Comparison of ENCODE assay signal across 1 cellular context in the genomic region with DNA sequence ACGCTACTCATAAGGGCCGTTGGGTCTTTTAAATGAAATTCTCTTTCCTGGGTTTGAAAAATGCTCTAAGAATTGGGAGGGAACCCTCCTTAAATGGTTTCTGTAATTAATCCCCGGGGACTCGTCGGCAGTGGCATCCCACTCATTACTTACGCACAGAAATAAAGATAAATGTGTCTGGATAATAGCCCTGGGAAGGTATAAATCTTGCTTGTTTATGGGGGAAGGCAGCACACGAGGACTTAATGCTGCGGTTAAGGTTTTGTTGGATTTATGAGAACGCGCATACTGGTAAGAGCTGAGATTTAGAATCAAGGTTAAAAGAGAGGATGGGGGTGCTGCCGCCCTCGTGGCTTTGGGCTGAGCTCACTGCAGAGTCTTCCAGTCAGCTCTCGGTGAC.
TF ChIP-seq lines count a peak whose summit lies in the region.

No MANE protein-coding gene starts in this region.

TF ChIP-seq in HEK293, 187 proteins besides CTCF, POLR2A, EP300 and RAD21 (continued from another document and continues in another):
- TF ChIP-seq, protein P1, sequence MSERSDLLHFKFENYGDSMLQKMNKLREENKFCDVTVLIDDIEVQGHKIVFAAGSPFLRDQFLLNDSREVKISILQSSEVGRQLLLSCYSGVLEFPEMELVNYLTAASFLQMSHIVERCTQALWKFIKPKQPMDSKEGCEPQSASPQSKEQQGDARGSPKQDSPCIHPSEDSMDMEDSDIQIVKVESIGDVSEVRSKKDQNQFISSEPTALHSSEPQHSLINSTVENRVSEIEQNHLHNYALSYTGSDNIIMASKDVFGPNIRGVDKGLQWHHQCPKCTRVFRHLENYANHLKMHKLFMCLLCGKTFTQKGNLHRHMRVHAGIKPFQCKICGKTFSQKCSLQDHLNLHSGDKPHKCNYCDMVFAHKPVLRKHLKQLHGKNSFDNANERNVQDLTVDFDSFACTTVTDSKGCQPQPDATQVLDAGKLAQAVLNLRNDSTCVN (tag by site-specific recombination; optimal IDR thresholded peaks at IDR 0.05), result no peak
- TF ChIP-seq ZNF423 (tag by site-specific recombination; IDR thresholded peaks at IDR 0.05) (peak; percentile 76; the same call in 1 of the 2 replicates), KLF8 (tag by site-specific recombination; IDR thresholded peaks at IDR 0.05) (peak; percentile 50; the same call in 1 of the 2 replicates), ZFP69B (tag by site-specific recombination; IDR thresholded peaks at IDR 0.05) (0 out of 2 replicates have a peak, but pooled peaks have one; percentile 25), ZNF624 (tag by site-specific recombination; IDR thresholded peaks at IDR 0.05) (no peak), ZBTB8A (tag by site-specific recombination; IDR thresholded peaks at IDR 0.05) (peak; percentile 59), ZNF24 (tag by site-specific recombination; IDR thresholded peaks at IDR 0.05) (peak; percentile 60; the same call in 1 of the 2 replicates), GFI1B (tag by site-specific recombination; IDR thresholded peaks at IDR 0.05) (peak; percentile 95), ZNF354C (tag by site-specific recombination; IDR thresholded peaks at IDR 0.05; ENCODE audit: borderline replicate concordance, low read depth) (no peak), ZNF830 (tag by site-specific recombination; IDR thresholded peaks at IDR 0.05; ENCODE audit: low read depth) (no peak), GLI2 (tag by site-specific recombination; IDR thresholded peaks at IDR 0.05; ENCODE audit: borderline replicate concordance, low read depth) (peak; percentile 79), ZIC2 (tag by site-specific recombination; IDR thresholded peaks at IDR 0.05) (no peak), ZSCAN30 (tag by site-specific recombination; IDR thresholded peaks at IDR 0.05) (no peak), ZSCAN23 (tag by site-specific recombination; IDR thresholded peaks at IDR 0.05) (no peak; the same call in none of the 2 replicates), ZBTB1 (tag by site-specific recombination; IDR thresholded peaks at IDR 0.05) (peak; percentile 87), SETDB1 (IDR thresholded peaks at IDR 0.05; ENCODE audit: insufficient read length, low read length) (no peak), ZNF10 (tag by site-specific recombination; IDR thresholded peaks at IDR 0.05) (0 out of 2 replicates have a peak, but pooled peaks have one; percentile 53), ZBTB21 (tag by site-specific recombination; IDR thresholded peaks at IDR 0.05) (peak; percentile 24; the same call in 1 of the 2 replicates), ZNF658 (tag by site-specific recombination; IDR thresholded peaks at IDR 0.05) (no peak), ZNF544 (tag by site-specific recombination; IDR thresholded peaks at IDR 0.05) (no peak), ZNF366 (tag by site-specific recombination; conservative IDR thresholded peaks at IDR 0.05) (no peak), ZNF776 (tag by site-specific recombination; IDR thresholded peaks at IDR 0.05; ENCODE audit: borderline replicate concordance) (no peak), ZNF112 (tag by site-specific recombination; IDR thresholded peaks at IDR 0.05) (no peak), ZNF561 (tag by site-specific recombination; IDR thresholded peaks at IDR 0.05; ENCODE audit: borderline replicate concordance) (peak; percentile 82), ZNF155 (tag by site-specific recombination; IDR thresholded peaks at IDR 0.05) (no peak), ZNF777 (tag by site-specific recombination; IDR thresholded peaks at IDR 0.05; ENCODE audit: borderline replicate concordance) (no peak), ZNF302 (tag by site-specific recombination; IDR thresholded peaks at IDR 0.05; ENCODE audit: low read depth) (no peak), ZNF266 (tag by site-specific recombination; IDR thresholded peaks at IDR 0.05; ENCODE audit: low read depth) (no peak), ZBTB20 (tag by site-specific recombination; IDR thresholded peaks at IDR 0.05) (peak; percentile 68; the same call in 1 of the 2 replicates), ZXDB (tag by site-specific recombination; IDR thresholded peaks at IDR 0.05) (no peak), ZNF571 (tag by site-specific recombination; IDR thresholded peaks at IDR 0.05) (no peak), TRIM28 (IDR thresholded peaks at IDR 0.05; ENCODE audit: borderline replicate concordance, low read length) (no peak), ZNF600 (tag by site-specific recombination; IDR thresholded peaks at IDR 0.05) (no peak), ZNF391 (tag by site-specific recombination; IDR thresholded peaks at IDR 0.05; ENCODE audit: borderline replicate concordance, low read depth) (peak; percentile 59; the same call in 1 of the 2 replicates), IKZF3 (tag by site-specific recombination; IDR thresholded peaks at IDR 0.05) (no peak), ZNF629 (tag by site-specific recombination; IDR thresholded peaks at IDR 0.05) (peak; percentile 91), SP7 (tag by site-specific recombination; IDR thresholded peaks at IDR 0.05) (peak; percentile 96)
- TF ChIP-seq, protein P2, sequence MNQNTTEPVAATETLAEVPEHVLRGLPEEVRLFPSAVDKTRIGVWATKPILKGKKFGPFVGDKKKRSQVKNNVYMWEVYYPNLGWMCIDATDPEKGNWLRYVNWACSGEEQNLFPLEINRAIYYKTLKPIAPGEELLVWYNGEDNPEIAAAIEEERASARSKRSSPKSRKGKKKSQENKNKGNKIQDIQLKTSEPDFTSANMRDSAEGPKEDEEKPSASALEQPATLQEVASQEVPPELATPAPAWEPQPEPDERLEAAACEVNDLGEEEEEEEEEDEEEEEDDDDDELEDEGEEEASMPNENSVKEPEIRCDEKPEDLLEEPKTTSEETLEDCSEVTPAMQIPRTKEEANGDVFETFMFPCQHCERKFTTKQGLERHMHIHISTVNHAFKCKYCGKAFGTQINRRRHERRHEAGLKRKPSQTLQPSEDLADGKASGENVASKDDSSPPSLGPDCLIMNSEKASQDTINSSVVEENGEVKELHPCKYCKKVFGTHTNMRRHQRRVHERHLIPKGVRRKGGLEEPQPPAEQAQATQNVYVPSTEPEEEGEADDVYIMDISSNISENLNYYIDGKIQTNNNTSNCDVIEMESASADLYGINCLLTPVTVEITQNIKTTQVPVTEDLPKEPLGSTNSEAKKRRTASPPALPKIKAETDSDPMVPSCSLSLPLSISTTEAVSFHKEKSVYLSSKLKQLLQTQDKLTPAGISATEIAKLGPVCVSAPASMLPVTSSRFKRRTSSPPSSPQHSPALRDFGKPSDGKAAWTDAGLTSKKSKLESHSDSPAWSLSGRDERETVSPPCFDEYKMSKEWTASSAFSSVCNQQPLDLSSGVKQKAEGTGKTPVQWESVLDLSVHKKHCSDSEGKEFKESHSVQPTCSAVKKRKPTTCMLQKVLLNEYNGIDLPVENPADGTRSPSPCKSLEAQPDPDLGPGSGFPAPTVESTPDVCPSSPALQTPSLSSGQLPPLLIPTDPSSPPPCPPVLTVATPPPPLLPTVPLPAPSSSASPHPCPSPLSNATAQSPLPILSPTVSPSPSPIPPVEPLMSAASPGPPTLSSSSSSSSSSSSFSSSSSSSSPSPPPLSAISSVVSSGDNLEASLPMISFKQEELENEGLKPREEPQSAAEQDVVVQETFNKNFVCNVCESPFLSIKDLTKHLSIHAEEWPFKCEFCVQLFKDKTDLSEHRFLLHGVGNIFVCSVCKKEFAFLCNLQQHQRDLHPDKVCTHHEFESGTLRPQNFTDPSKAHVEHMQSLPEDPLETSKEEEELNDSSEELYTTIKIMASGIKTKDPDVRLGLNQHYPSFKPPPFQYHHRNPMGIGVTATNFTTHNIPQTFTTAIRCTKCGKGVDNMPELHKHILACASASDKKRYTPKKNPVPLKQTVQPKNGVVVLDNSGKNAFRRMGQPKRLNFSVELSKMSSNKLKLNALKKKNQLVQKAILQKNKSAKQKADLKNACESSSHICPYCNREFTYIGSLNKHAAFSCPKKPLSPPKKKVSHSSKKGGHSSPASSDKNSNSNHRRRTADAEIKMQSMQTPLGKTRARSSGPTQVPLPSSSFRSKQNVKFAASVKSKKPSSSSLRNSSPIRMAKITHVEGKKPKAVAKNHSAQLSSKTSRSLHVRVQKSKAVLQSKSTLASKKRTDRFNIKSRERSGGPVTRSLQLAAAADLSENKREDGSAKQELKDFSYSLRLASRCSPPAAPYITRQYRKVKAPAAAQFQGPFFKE (tag by site-specific recombination; IDR thresholded peaks at IDR 0.05; ENCODE audit: borderline replicate concordance), result no peak
- TF ChIP-seq, protein P3, sequence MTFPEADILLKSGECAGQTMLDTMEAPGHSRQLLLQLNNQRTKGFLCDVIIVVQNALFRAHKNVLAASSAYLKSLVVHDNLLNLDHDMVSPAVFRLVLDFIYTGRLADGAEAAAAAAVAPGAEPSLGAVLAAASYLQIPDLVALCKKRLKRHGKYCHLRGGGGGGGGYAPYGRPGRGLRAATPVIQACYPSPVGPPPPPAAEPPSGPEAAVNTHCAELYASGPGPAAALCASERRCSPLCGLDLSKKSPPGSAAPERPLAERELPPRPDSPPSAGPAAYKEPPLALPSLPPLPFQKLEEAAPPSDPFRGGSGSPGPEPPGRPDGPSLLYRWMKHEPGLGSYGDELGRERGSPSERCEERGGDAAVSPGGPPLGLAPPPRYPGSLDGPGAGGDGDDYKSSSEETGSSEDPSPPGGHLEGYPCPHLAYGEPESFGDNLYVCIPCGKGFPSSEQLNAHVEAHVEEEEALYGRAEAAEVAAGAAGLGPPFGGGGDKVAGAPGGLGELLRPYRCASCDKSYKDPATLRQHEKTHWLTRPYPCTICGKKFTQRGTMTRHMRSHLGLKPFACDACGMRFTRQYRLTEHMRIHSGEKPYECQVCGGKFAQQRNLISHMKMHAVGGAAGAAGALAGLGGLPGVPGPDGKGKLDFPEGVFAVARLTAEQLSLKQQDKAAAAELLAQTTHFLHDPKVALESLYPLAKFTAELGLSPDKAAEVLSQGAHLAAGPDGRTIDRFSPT (tag by site-specific recombination; IDR thresholded peaks at IDR 0.05), result no peak
- TF ChIP-seq, protein P4, sequence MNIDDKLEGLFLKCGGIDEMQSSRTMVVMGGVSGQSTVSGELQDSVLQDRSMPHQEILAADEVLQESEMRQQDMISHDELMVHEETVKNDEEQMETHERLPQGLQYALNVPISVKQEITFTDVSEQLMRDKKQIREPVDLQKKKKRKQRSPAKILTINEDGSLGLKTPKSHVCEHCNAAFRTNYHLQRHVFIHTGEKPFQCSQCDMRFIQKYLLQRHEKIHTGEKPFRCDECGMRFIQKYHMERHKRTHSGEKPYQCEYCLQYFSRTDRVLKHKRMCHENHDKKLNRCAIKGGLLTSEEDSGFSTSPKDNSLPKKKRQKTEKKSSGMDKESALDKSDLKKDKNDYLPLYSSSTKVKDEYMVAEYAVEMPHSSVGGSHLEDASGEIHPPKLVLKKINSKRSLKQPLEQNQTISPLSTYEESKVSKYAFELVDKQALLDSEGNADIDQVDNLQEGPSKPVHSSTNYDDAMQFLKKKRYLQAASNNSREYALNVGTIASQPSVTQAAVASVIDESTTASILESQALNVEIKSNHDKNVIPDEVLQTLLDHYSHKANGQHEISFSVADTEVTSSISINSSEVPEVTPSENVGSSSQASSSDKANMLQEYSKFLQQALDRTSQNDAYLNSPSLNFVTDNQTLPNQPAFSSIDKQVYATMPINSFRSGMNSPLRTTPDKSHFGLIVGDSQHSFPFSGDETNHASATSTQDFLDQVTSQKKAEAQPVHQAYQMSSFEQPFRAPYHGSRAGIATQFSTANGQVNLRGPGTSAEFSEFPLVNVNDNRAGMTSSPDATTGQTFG (tag by site-specific recombination; IDR thresholded peaks at IDR 0.05; ENCODE audit: borderline replicate concordance), result no peak
- TF ChIP-seq, protein P5, sequence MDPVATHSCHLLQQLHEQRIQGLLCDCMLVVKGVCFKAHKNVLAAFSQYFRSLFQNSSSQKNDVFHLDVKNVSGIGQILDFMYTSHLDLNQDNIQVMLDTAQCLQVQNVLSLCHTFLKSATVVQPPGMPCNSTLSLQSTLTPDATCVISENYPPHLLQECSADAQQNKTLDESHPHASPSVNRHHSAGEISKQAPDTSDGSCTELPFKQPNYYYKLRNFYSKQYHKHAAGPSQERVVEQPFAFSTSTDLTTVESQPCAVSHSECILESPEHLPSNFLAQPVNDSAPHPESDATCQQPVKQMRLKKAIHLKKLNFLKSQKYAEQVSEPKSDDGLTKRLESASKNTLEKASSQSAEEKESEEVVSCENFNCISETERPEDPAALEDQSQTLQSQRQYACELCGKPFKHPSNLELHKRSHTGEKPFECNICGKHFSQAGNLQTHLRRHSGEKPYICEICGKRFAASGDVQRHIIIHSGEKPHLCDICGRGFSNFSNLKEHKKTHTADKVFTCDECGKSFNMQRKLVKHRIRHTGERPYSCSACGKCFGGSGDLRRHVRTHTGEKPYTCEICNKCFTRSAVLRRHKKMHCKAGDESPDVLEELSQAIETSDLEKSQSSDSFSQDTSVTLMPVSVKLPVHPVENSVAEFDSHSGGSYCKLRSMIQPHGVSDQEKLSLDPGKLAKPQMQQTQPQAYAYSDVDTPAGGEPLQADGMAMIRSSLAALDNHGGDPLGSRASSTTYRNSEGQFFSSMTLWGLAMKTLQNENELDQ (tag by site-specific recombination; IDR thresholded peaks at IDR 0.05; ENCODE audit: low read depth), result no peak
- TF ChIP-seq, protein P6, sequence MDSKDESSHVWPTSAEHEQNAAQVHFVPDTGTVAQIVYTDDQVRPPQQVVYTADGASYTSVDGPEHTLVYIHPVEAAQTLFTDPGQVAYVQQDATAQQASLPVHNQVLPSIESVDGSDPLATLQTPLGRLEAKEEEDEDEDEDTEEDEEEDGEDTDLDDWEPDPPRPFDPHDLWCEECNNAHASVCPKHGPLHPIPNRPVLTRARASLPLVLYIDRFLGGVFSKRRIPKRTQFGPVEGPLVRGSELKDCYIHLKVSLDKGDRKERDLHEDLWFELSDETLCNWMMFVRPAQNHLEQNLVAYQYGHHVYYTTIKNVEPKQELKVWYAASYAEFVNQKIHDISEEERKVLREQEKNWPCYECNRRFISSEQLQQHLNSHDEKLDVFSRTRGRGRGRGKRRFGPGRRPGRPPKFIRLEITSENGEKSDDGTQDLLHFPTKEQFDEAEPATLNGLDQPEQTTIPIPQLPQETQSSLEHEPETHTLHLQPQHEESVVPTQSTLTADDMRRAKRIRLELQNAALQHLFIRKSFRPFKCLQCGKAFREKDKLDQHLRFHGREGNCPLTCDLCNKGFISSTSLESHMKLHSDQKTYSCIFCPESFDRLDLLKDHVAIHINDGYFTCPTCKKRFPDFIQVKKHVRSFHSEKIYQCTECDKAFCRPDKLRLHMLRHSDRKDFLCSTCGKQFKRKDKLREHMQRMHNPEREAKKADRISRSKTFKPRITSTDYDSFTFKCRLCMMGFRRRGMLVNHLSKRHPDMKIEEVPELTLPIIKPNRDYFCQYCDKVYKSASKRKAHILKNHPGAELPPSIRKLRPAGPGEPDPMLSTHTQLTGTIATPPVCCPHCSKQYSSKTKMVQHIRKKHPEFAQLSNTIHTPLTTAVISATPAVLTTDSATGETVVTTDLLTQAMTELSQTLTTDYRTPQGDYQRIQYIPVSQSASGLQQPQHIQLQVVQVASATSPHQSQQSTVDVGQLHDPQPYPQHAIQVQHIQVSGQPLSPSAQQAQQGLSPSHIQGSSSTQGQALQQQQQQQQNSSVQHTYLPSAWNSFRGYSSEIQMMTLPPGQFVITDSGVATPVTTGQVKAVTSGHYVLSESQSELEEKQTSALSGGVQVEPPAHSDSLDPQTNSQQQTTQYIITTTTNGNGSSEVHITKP (tag by site-specific recombination; IDR thresholded peaks at IDR 0.05), result no peak
